In the genomic region with DNA sequence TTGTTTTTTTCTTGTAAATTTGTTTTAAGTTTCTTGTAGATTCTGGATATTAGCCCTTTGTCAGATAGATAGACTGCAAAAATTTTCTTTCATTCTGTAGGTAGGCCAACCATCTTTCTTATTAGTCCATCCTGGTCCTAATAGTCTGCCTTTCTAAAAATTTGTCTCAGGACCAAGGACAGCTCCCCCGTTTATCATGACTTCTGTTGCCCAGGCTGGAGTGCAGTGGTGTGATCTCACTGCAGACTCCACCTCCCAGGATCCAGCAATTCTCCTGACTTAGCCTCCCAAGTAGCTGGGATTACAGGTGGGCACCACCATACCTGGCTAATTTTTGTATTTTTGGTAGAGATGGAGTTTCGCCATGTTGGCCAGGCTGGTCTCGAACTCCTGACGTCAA, we compare ENCODE assay signal across 8 cellular contexts. TPM values are rescaled to one million over a fixed set of nuclear protein-coding genes. Genes with fewer than 3 reads are reported as not detected.
DNase-seq lines count a peak whose midpoint lies in the region; ATAC-seq, FAIRE-seq and TF ChIP-seq lines count a peak whose summit lies in the region.
"Not testable (repeated sequence)": the region's sequence is repeated elsewhere in the genome, so short reads cannot be mapped to it uniquely, and the experiment has no call there.

No MANE protein-coding gene starts in this region.

- H3K36me3 ChIP-seq in mesendoderm (ENCODE audit: control insufficient read depth, insufficient read depth, low read length): not testable (repeated sequence)

- not testable (repeated sequence) for H3K27ac Mint-ChIP-seq in activated CD8-positive, alpha-beta T cell treated with anti-CD3 and anti-CD28 coated beads, Interleukin-2, amount 10 ng/mL, durations not matched to agents 7 days and 5 days

- not testable (repeated sequence) for H3K27me3 Mint-ChIP-seq in activated CD8-positive, alpha-beta T cell treated with anti-CD3 and anti-CD28 coated beads, Interleukin-2, amount 10 ng/mL, durations not matched to agents 7 days and 5 days (ENCODE audit: low read depth)

- H3K56ac ChIP-seq in mesendoderm (ENCODE audit: low read length): not testable (repeated sequence)

- not testable (repeated sequence) for H3K4me3 Mint-ChIP-seq in activated CD8-positive, alpha-beta T cell treated with anti-CD3 and anti-CD28 coated beads, Interleukin-2, amount 10 ng/mL, durations not matched to agents 7 days and 5 days

- WGBS in A549 (ENCODE audit: missing lambda C conversion rate): 73% methylated on average over 4 of the region's 4 CpGs
- no CpG with 5 or more reads among the region's 4 CpGs for WGBS in mesendoderm (ENCODE audit: extremely low coverage, insufficient coverage, low lambda C conversion rate)

- not testable (repeated sequence) for H2BK120ac ChIP-seq in mesendoderm (ENCODE audit: low read depth, low read length)

- not testable (repeated sequence) for H3K4ac ChIP-seq in mesendoderm (ENCODE audit: low read depth, low read length)

- H3K4me2 ChIP-seq in A549; mesendoderm (ENCODE audit: low read length): not testable (repeated sequence)

- H3K9me3 ChIP-seq in A549: not testable (repeated sequence)

- not testable (repeated sequence) for TF ChIP-seq CTCF in A549 (IDR thresholded peaks at IDR 0.05); choroid plexus epithelial cell (conservative IDR thresholded peaks at IDR 0.05; ENCODE audit: low read depth, low read length)

- POLR2A ChIA-PET in A549 (lab: Yijun Ruan, JAX); activated CD8-positive, alpha-beta T cell treated with anti-CD3 and anti-CD28 coated beads, Interleukin-2, amount 10 ng/mL, durations not matched to agents 7 days and 5 days (lab: Charles Lee): not testable (repeated sequence)

- H3K9ac ChIP-seq in mesendoderm (ENCODE audit: low read length): not testable (repeated sequence)

- not testable (repeated sequence) for H3K4me1 ChIP-seq in A549; mesendoderm (ENCODE audit: control insufficient read depth, low read depth, low read length)

- H3K23ac ChIP-seq in mesendoderm (ENCODE audit: low read length): not testable (repeated sequence)

- not testable (repeated sequence) for TF ChIP-seq POLR2A in A549 (IDR thresholded peaks at IDR 0.05; ENCODE audit: low read length)

- H4K8ac ChIP-seq in mesendoderm (ENCODE audit: low read depth, low read length): not testable (repeated sequence)

- H3K4me1 Mint-ChIP-seq in activated CD8-positive, alpha-beta T cell treated with anti-CD3 and anti-CD28 coated beads, Interleukin-2, amount 10 ng/mL, durations not matched to agents 7 days and 5 days (ENCODE audit: low read depth): peaks cover 17% of the 10 kb centered on the region

- not testable (repeated sequence) for H2BK5ac ChIP-seq in mesendoderm (ENCODE audit: low read length)

- FAIRE-seq in A549 (lab: Jason Lieb, UNC): not testable (repeated sequence)

- H3K18ac ChIP-seq in mesendoderm (ENCODE audit: low read length): not testable (repeated sequence)

- not testable (repeated sequence) for TF ChIP-seq RAD21 in A549 (conservative IDR thresholded peaks at IDR 0.05 in 1 of 2, IDR thresholded peaks at IDR 0.05 in 1 of 2)

- TF ChIP-seq EP300 in A549 (IDR thresholded peaks at IDR 0.05): not testable (repeated sequence)

- not testable (repeated sequence) for H3K27ac ChIP-seq in A549; mesendoderm (ENCODE audit: low read depth, low read length)

- H2AK5ac ChIP-seq in mesendoderm (ENCODE audit: low read length): not testable (repeated sequence)

- not testable (repeated sequence) for H3K79me2 ChIP-seq in mesendoderm (ENCODE audit: control insufficient read depth, insufficient read depth, low read length)

- ATAC-seq in A549: not testable (repeated sequence)
- ATAC-seq in activated CD8-positive, alpha-beta T cell treated with anti-CD3 and anti-CD28 coated beads, Interleukin-2, amount 10 ng/mL, durations not matched to agents 7 days and 5 days: peak; percentile 47

- not testable (repeated sequence) for H3K4me3 ChIP-seq in A549; choroid plexus epithelial cell (ENCODE audit: low read depth, low read length); mesendoderm (ENCODE audit: low read length)

- not testable (repeated sequence) for H3K27me3 ChIP-seq in mesendoderm (ENCODE audit: insufficient read depth, low read length, poor library complexity)

- not testable (repeated sequence) for H4K5ac ChIP-seq in mesendoderm (ENCODE audit: low read length)

- H3K79me1 ChIP-seq in mesendoderm (ENCODE audit: low read length): not testable (repeated sequence)

- DNase-seq in A549 (ENCODE audit: low read depth in 1 of 2, low spot score in 1 of 2): peak in 1 of 2 experiments; percentile 10
- peak; percentile 1 for DNase-seq in GDM1 (lab: John Stamatoyannopoulos, UW)
- peak; percentile 5 for DNase-seq in KG1 (lab: John Stamatoyannopoulos, UW)
- DNase-seq in RKO (ENCODE audit: low spot score): peak; percentile 52
- DNase-seq in activated CD8-positive, alpha-beta T cell treated with anti-CD3 and anti-CD28 coated beads, Interleukin-2, amount 10 ng/mL, durations not matched to agents 7 days and 5 days: peak; percentile 58
- DNase-seq in choroid plexus epithelial cell (ENCODE audit: low read depth): peak; percentile 43
- peak; percentile 4 for DNase-seq in glomerular endothelial cell (ENCODE audit: extremely low read depth, low read depth, low spot score)
- DNase-seq in mesendoderm: peak; percentile 48

- H3K36me3 Mint-ChIP-seq in activated CD8-positive, alpha-beta T cell treated with anti-CD3 and anti-CD28 coated beads, Interleukin-2, amount 10 ng/mL, durations not matched to agents 7 days and 5 days (ENCODE audit: low read depth): peaks cover 71% of the 10 kb centered on the region

- CTCF ChIA-PET in A549 (lab: Yijun Ruan, JAX); activated CD8-positive, alpha-beta T cell treated with anti-CD3 and anti-CD28 coated beads, Interleukin-2, amount 10 ng/mL, durations not matched to agents 7 days and 5 days (lab: Charles Lee): not testable (repeated sequence)

- not testable (repeated sequence) for H3K9me3 Mint-ChIP-seq in activated CD8-positive, alpha-beta T cell treated with anti-CD3 and anti-CD28 coated beads, Interleukin-2, amount 10 ng/mL, durations not matched to agents 7 days and 5 days (ENCODE audit: insufficient read depth)

- not testable (repeated sequence) for H2BK15ac ChIP-seq in mesendoderm (replicated peaks; ENCODE audit: low read depth)

TF ChIP-seq in A549, 52 proteins besides CTCF, POLR2A, EP300 and RAD21:
- TF ChIP-seq REST (IDR thresholded peaks at IDR 0.05): peak; percentile 92
- peak; percentile 70; the same call in 1 of the 2 replicates for TF ChIP-seq EHMT2 (IDR thresholded peaks at IDR 0.05; ENCODE audit: low read depth)

RNA-seq across cellular contexts. Expression of gene SP140L, which starts 37.7 kb away (rescaled TPM):
- polyA plus RNA-seq in A549 (2011; rRNA removed) (1.7 and 1.9 TPM in 2 replicates), A549 (2017; fragmentation: RNase III; extraction: RNeasy Plus Mini Kit Qiagen cat#74134 plus additional on column Dnase treatment) (2.5 to 3.5 TPM (median 3.2 TPM) in 3 replicates)
- polyA plus RNA-seq in A549 (2012; cell fraction: cytosol; rRNA removed): 0.61 and 0.66 TPM in 2 replicates
- polyA plus RNA-seq in A549 (2012; cell fraction: nucleus; rRNA removed): 1.4 and 2.3 TPM in 2 replicates
- 0.95 and 1.4 TPM in 2 replicates for polyA minus RNA-seq in A549 (2011; rRNA and poly(A)+ RNA removed)
- total RNA-seq in activated CD8-positive, alpha-beta T cell treated with anti-CD3 and anti-CD28 coated beads, Interleukin-2, amount 10 ng/mL, durations not matched to agents 7 days and 5 days: 10 to 100 TPM; 90.5 to 96.2 TPM
- 15.0 and 34.2 TPM in 2 replicates for total RNA-seq in glomerular endothelial cell
- polyA plus RNA-seq in mesendoderm (2013, experiment 1 of 2): 1.3 TPM
- 1.1 TPM for polyA plus RNA-seq in mesendoderm (2013, experiment 2 of 2)
